8 cellular contexts compared by ENCODE assay signal in genomic region chr14:102140027-102140749, GRCh38. TPM values are rescaled to one million over a fixed set of nuclear protein-coding genes. Genes with fewer than 3 reads are reported as not detected.
DNase-seq lines count a peak whose midpoint lies in the region; ATAC-seq and TF ChIP-seq lines count a peak whose summit lies in the region.

No MANE protein-coding gene starts in this region.

- peak overlapping the region; percentile 89 for H3K27ac ChIP-seq in CD4-positive, CD25-positive, alpha-beta regulatory T cell (ENCODE audit: insufficient read depth, low read length, poor library complexity, severe bottlenecking)
- H3K27ac ChIP-seq in WERI-Rb-1, result peak overlapping the region; percentile 92
- H3K27ac ChIP-seq in left lung, result peak overlapping the region; percentile 79 to 85

- peak overlapping the region; percentile 96 to 97 (median 97) for H3K27ac Mint-ChIP-seq in CD4-positive, CD25-positive, alpha-beta regulatory T cell

- peaks cover 9% of the 10 kb centered on the region for H3K36me3 ChIP-seq in CD4-positive, CD25-positive, alpha-beta regulatory T cell (ENCODE audit: control insufficient read depth, insufficient read depth, low read length)
- H3K36me3 ChIP-seq in WERI-Rb-1 (peaks cover 4% of the 10 kb centered on the region), left lung (no peaks in the 10 kb centered on the region)

- peak overlapping the region; percentile 93 to 99 (median 98) for H3K4me3 Mint-ChIP-seq in CD4-positive, CD25-positive, alpha-beta regulatory T cell

- H3K27me3 ChIP-seq in CD4-positive, CD25-positive, alpha-beta regulatory T cell (ENCODE audit: control insufficient read depth, insufficient read depth, low read length), result no peaks in the 10 kb centered on the region
- H3K27me3 ChIP-seq in WERI-Rb-1 (ENCODE audit: insufficient read depth, low read depth, severe bottlenecking) (no peaks in the 10 kb centered on the region), left lung (no peaks in the 10 kb centered on the region)

- peaks cover 28% of the 10 kb centered on the region for H3K4me1 ChIP-seq in CD4-positive, CD25-positive, alpha-beta regulatory T cell (ENCODE audit: control insufficient read depth, insufficient read depth, low read length, poor library complexity, severe bottlenecking)
- peaks cover 5 to 27% of the 10 kb centered on the region in 2 donors for H3K4me1 ChIP-seq in left lung

- peak in 2 of 3 donors; percentile 9 to 56 for DNase-seq in CD4-positive, CD25-positive, alpha-beta regulatory T cell
- peak; percentile 29 for DNase-seq in WERI-Rb-1
- peak; percentile 26 for DNase-seq in choroid plexus epithelial cell (ENCODE audit: low read depth)
- DNase-seq in left lung, result peak; percentile 53 to 87
- DNase-seq in stimulated activated CD4-positive, alpha-beta T cell treated with anti-CD3 and anti-CD28 coated beads, Interleukin-4, amount 100 ng/mL, for 4 hours, result peak; percentile 10 to 18
- DNase-seq in NOMO-1 treated with dmso at 0.1 percent for 144 hours (lab: John Stamatoyannopoulos, UW; ENCODE audit: unreplicated experiment), result no peak

- no peaks in the 10 kb centered on the region for H3K27me3 Mint-ChIP-seq in CD4-positive, CD25-positive, alpha-beta regulatory T cell

- no peaks in the 10 kb centered on the region for H3K9me3 ChIP-seq in CD4-positive, CD25-positive, alpha-beta regulatory T cell (ENCODE audit: control insufficient read depth in 2 of 2, low read length in 2 of 2)
- no peaks in the 10 kb centered on the region for H3K9me3 ChIP-seq in WERI-Rb-1 (ENCODE audit: severe bottlenecking)
- H3K9me3 ChIP-seq in left lung, result no peaks in the 10 kb centered on the region

- peak overlapping the region; percentile 90 for H3K4me3 ChIP-seq in CD4-positive, CD25-positive, alpha-beta regulatory T cell (ENCODE audit: low read depth, low read length)
- peak overlapping the region; percentile 77 for H3K4me3 ChIP-seq in WERI-Rb-1 (ENCODE audit: low read depth, low read length)
- H3K4me3 ChIP-seq in choroid plexus epithelial cell (ENCODE audit: low read depth, low read length), result peak overlapping the region; percentile 96
- peak overlapping the region; percentile 89 to 99 for H3K4me3 ChIP-seq in left lung

- peaks cover 4% of the 10 kb centered on the region for H3K36me3 Mint-ChIP-seq in CD4-positive, CD25-positive, alpha-beta regulatory T cell

- no peaks in the 10 kb centered on the region for H3K9me3 Mint-ChIP-seq in CD4-positive, CD25-positive, alpha-beta regulatory T cell

- no peak for TF ChIP-seq CTCF in WERI-Rb-1 (IDR thresholded peaks at IDR 0.05; ENCODE audit: low read depth, low read length)
- no peak for TF ChIP-seq CTCF in choroid plexus epithelial cell (conservative IDR thresholded peaks at IDR 0.05; ENCODE audit: low read depth, low read length)
- no peak for TF ChIP-seq CTCF in left lung (IDR thresholded peaks at IDR 0.05)

- peaks cover 7 to 42% (median 25%) of the 10 kb centered on the region in 4 donors for H3K4me1 Mint-ChIP-seq in CD4-positive, CD25-positive, alpha-beta regulatory T cell

- intact Hi-C loops in left lung (cut with DNase I), result no loop called here

- ATAC-seq in CD4-positive, CD25-positive, alpha-beta regulatory T cell (ENCODE audit: low read depth in 2 of 2), result peak; percentile 10 to 21
- ATAC-seq in GM19438 (IDR thresholded peaks at IDR 0.05; ENCODE audit: low read depth, unreplicated experiment), result peak; percentile 17
- peak; percentile 8 for ATAC-seq in HG03520 (IDR thresholded peaks at IDR 0.05; ENCODE audit: unreplicated experiment)
- peak; percentile 46 for ATAC-seq in left lung

RNA-seq across cellular contexts. Expression of gene WDR20, which starts 0.5 kb away (rescaled TPM):
- total RNA-seq in CD4-positive, CD25-positive, alpha-beta regulatory T cell, result 66.7 TPM
- polyA plus RNA-seq in CD4-positive, CD25-positive, alpha-beta regulatory T cell, result 10 to 100 TPM; 13.0 to 19.8 (median 18.0) TPM
- 10 to 100 TPM; 22.4 to 23.9 TPM for total RNA-seq in left lung

RNA-seq across cellular contexts. Expression of gene HSP90AA1, which starts 53.3 kb away (rescaled TPM):
- 653 TPM for total RNA-seq in CD4-positive, CD25-positive, alpha-beta regulatory T cell
- polyA plus RNA-seq in CD4-positive, CD25-positive, alpha-beta regulatory T cell, result 100 to 1,000 TPM; 331 to 414 (median 372) TPM
- 100 to 1,000 TPM; 515 to 585 TPM for total RNA-seq in left lung
